Comparison of ENCODE assay signal across 18 cellular contexts in genomic region chr18:2406544-2406943, GRCh38.
DNase-seq lines count a peak whose midpoint lies in the region; ATAC-seq and TF ChIP-seq lines count a peak whose summit lies in the region.
"Had no signal": no experiment of that assay in that cellular context is flagged by ENCODE, and none has a peak within 500 bp of the region (broad histone marks: within the 10 kb centered on the region; RNA-seq: fewer than 3 reads in every experiment).

No MANE protein-coding gene starts in this region.

- H3K9ac ChIP-seq in SK-N-SH = no peak overlapping the region

- 0 out of 2 replicates have a peak overlapping the region, but pooled peaks have one; percentile 0 for H2AFZ ChIP-seq in SK-N-SH (ENCODE audit: low read depth)

- DNase-seq in SK-N-SH (no peak), RPMI7951 (ENCODE audit: low read depth) (peak; percentile 52), fibroblast of peridontal ligament (ENCODE audit: extremely low read depth) (peak; percentile 95), stromal cell of bone marrow (ENCODE audit: low read depth) (peak; percentile 74), left ventricle myocardium superior (no peak), AML-193 (lab: John Stamatoyannopoulos, UW) (no peak)
- DNase-seq: activated CD4-positive, alpha-beta T cell treated with anti-CD3 and anti-CD28 coated beads, Interleukin-2, amount 50 U/mL, for 1 hour; activated naive CD4-positive, alpha-beta T cell treated with Interleukin-2 at 50 U/mL for 16 hours; activated T-cell treated with anti-CD3 and anti-CD28 coated beads for 4 hours; H9; mammary epithelial cell; natural killer cell; NCI-H2029 treated with DMSO at 0.1 percent for 48 hours; NCI-H510A treated with DMSO at 0.1 percent for 48 hours; stimulated activated naive B cell treated with anti-CD40 and anti-IgM and Interleukin-4, amounts not matched to agents 10 μg/mL and 1 μg/mL and 100 μg/mL, for 72 hours had no signal

- TF ChIP-seq RAD21 in SK-N-SH (IDR thresholded peaks at IDR 0.05; ENCODE audit: low read length) = no peak

- CTCF ChIA-PET in SK-N-SH (lab: Yijun Ruan, JAX) = no interaction called here

- H3K4me1 ChIP-seq in SK-N-SH (ENCODE audit: control insufficient read depth in 1 of 2, insufficient read depth in 2 of 2, low read depth in 1 of 2, low read length in 1 of 2) = peaks cover 0 to 6% of the 10 kb centered on the region in 2 experiments; a peak in 2 of 4 replicates

- peaks cover 27% of the 10 kb centered on the region for H3F3A ChIP-seq in SK-N-SH (replicated peaks; ENCODE audit: insufficient read depth)

- no peaks in the 10 kb centered on the region for H3K36me3 ChIP-seq in SK-N-SH (replicated peaks in 1 of 2; ENCODE audit: control insufficient read depth in 1 of 2, insufficient read depth in 2 of 2, low read length in 1 of 2)

- H3K27me3 ChIP-seq in SK-N-SH (ENCODE audit: insufficient read depth) = no peaks in the 10 kb centered on the region

- no peaks in the 10 kb centered on the region for H3K79me2 ChIP-seq in SK-N-SH (ENCODE audit: insufficient read depth)

- ATAC-seq in SK-N-SH treated with all-trans-retinoic acid at 6 μM for 48 hours (no peak), left ventricle myocardium superior (no peak), HG02870 (IDR thresholded peaks at IDR 0.05; ENCODE audit: unreplicated experiment) (no peak)
- ATAC-seq: natural killer cell; stimulated activated naive B cell treated with anti-CD40 and anti-IgM and Interleukin-4, amounts not matched to agents 10 μg/mL and 1 μg/mL and 100 μg/mL, for 72 hours had no signal

- H3K4me3 ChIP-seq in SK-N-SH (ENCODE audit: low read depth in 2 of 2, low read length in 1 of 2) = no peak overlapping the region
- H3K4me3 ChIP-seq: SK-N-MC had no signal

- no peak overlapping the region for H3K4me2 ChIP-seq in SK-N-SH

- no peak for TF ChIP-seq CTCF in SK-N-SH (IDR thresholded peaks at IDR 0.05)

- no peaks in the 10 kb centered on the region for H3K9me3 ChIP-seq in SK-N-SH

- H4K20me1 ChIP-seq in SK-N-SH (ENCODE audit: insufficient read depth) = no peaks in the 10 kb centered on the region

- no peaks in the 10 kb centered on the region for H3K9me2 ChIP-seq in SK-N-SH

- TF ChIP-seq EP300 in SK-N-SH (IDR thresholded peaks at IDR 0.05; ENCODE audit: borderline replicate concordance in 1 of 2, low read depth in 1 of 2, low read length in 1 of 2) = no peak

- WGBS in SK-N-SH (ENCODE audit: low lambda C conversion rate) = 81% methylated on average over 2 of the region's 2 CpGs

- POLR2A ChIA-PET in SK-N-SH (lab: Yijun Ruan, JAX) = no interaction called here

- intact Hi-C loops in left ventricle myocardium superior (cut with micrococcal nuclease) = no loop called here

- no peak overlapping the region for H3K27ac ChIP-seq in SK-N-SH (ENCODE audit: low read depth in 2 of 2, low read length in 1 of 2)
- H3K27ac ChIP-seq: SK-N-MC had no signal

TF ChIP-seq in SK-N-SH, 30 proteins besides CTCF, POLR2A, EP300 and RAD21:
- TF ChIP-seq SIN3A (IDR thresholded peaks at IDR 0.05; ENCODE audit: borderline replicate concordance, low read depth, low read length) (no peak), TCF12 (IDR thresholded peaks at IDR 0.05) (no peak)

TF ChIP-seq in SK-N-SH treated with all-trans-retinoic acid at 6 μM for 48 hours, 23 proteins besides CTCF, POLR2A, EP300 and RAD21:
- TF ChIP-seq POU6F1 (CRISPR knock-in tag; IDR thresholded peaks at IDR 0.05; ENCODE audit: borderline replicate concordance, low read depth) (no peak), ARNTL (CRISPR knock-in tag; IDR thresholded peaks at IDR 0.05; ENCODE audit: borderline replicate concordance, low read depth) (no peak), ZFP30 (CRISPR knock-in tag; IDR thresholded peaks at IDR 0.05) (no peak), PPARA (CRISPR knock-in tag; IDR thresholded peaks at IDR 0.05; ENCODE audit: borderline replicate concordance) (no peak), ZC3H10 (CRISPR knock-in tag; IDR thresholded peaks at IDR 0.05) (no peak), ISL1 (CRISPR knock-in tag; IDR thresholded peaks at IDR 0.05) (no peak), SNAI2 (CRISPR knock-in tag; IDR thresholded peaks at IDR 0.05) (no peak), OSR1 (CRISPR knock-in tag; IDR thresholded peaks at IDR 0.05) (no peak), ZFP3 (CRISPR knock-in tag; IDR thresholded peaks at IDR 0.05) (no peak), BACH2 (CRISPR knock-in tag; IDR thresholded peaks at IDR 0.05; ENCODE audit: borderline replicate concordance) (no peak), TOX (CRISPR knock-in tag; IDR thresholded peaks at IDR 0.05; ENCODE audit: borderline replicate concordance) (no peak), RARB (CRISPR knock-in tag; IDR thresholded peaks at IDR 0.05) (no peak), ZNF565 (CRISPR knock-in tag; conservative IDR thresholded peaks at IDR 0.05; ENCODE audit: low read depth) (no peak), ESRRG (CRISPR knock-in tag; IDR thresholded peaks at IDR 0.05) (no peak)
- TF ChIP-seq, protein P1, sequence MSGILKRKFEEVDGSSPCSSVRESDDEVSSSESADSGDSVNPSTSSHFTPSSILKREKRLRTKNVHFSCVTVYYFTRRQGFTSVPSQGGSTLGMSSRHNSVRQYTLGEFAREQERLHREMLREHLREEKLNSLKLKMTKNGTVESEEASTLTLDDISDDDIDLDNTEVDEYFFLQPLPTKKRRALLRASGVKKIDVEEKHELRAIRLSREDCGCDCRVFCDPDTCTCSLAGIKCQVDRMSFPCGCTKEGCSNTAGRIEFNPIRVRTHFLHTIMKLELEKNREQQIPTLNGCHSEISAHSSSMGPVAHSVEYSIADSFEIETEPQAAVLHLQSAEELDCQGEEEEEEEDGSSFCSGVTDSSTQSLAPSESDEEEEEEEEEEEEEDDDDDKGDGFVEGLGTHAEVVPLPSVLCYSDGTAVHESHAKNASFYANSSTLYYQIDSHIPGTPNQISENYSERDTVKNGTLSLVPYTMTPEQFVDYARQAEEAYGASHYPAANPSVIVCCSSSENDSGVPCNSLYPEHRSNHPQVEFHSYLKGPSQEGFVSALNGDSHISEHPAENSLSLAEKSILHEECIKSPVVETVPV (CRISPR knock-in tag; IDR thresholded peaks at IDR 0.05) = no peak
- TF ChIP-seq, protein P2, sequence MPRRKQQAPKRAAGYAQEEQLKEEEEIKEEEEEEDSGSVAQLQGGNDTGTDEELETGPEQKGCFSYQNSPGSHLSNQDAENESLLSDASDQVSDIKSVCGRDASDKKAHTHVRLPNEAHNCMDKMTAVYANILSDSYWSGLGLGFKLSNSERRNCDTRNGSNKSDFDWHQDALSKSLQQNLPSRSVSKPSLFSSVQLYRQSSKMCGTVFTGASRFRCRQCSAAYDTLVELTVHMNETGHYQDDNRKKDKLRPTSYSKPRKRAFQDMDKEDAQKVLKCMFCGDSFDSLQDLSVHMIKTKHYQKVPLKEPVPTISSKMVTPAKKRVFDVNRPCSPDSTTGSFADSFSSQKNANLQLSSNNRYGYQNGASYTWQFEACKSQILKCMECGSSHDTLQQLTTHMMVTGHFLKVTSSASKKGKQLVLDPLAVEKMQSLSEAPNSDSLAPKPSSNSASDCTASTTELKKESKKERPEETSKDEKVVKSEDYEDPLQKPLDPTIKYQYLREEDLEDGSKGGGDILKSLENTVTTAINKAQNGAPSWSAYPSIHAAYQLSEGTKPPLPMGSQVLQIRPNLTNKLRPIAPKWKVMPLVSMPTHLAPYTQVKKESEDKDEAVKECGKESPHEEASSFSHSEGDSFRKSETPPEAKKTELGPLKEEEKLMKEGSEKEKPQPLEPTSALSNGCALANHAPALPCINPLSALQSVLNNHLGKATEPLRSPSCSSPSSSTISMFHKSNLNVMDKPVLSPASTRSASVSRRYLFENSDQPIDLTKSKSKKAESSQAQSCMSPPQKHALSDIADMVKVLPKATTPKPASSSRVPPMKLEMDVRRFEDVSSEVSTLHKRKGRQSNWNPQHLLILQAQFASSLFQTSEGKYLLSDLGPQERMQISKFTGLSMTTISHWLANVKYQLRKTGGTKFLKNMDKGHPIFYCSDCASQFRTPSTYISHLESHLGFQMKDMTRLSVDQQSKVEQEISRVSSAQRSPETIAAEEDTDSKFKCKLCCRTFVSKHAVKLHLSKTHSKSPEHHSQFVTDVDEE (CRISPR knock-in tag; IDR thresholded peaks at IDR 0.05) = no peak

Comparison
In these comparisons a context has a peak if more than half of its experiments do, and no peak if none do; other contexts are left out.
1. DNase-seq: peak in RPMI7951 (single experiment), fibroblast of peridontal ligament (single experiment) and stromal cell of bone marrow (single experiment); none in SK-N-SH (single experiment), left ventricle myocardium superior (single experiment) and AML-193 (0 of 2).